In genomic region chr12:113469893-113470743, GRCh38 we compare ENCODE assay signal across 17 cellular contexts. TPM values are rescaled to one million over a fixed set of nuclear protein-coding genes. Genes with fewer than 3 reads are reported as not detected.
DNase-seq lines count a peak whose midpoint lies in the region; ATAC-seq, FAIRE-seq and TF ChIP-seq lines count a peak whose summit lies in the region.
"Had no signal": no experiment of that assay in that cellular context is flagged by ENCODE, and none has a peak within 500 bp of the region (broad histone marks: within the 10 kb centered on the region; RNA-seq: fewer than 3 reads in every experiment).

No MANE protein-coding gene starts in this region.

- H3K23ac ChIP-seq in H9 (ENCODE audit: insufficient read length, low read depth, low read length) (no peak overlapping the region), H1 (ENCODE audit: insufficient read length) (no peak overlapping the region)

- H3K4me3 ChIP-seq in H1 (ENCODE audit: extremely low read depth in 1 of 4, insufficient read depth in 2 of 4, low read depth in 3 of 4, low read length in 4 of 4) (peak overlapping the region; percentile 52 to 66 (median 60)), neural cell (ENCODE audit: low read length) (peak overlapping the region; percentile 68), smooth muscle cell (no peak overlapping the region)
- no peak overlapping the region for H3K4me3 ChIP-seq in CD8-positive, alpha-beta T cell (ENCODE audit: low read depth, low read length)
- H3K4me3 ChIP-seq: MG63 had no signal

- CTCF ChIA-PET in H1 (lab: Charles Lee; ENCODE audit: partially characterized antibody), result interaction anchor here (1.0 to 9.0 kb wide), 3 partner anchors 9 to 112 kb away, joined by 3 to 79 read pairs (median 3); no protein-coding TSS in a partner anchor
- CTCF ChIA-PET in CD8-positive, alpha-beta T cell (lab: Charles Lee), result no interaction called here

- intact Hi-C loops in CD8-positive, alpha-beta T cell (cut with DNase I, micrococcal nuclease), result no loop called here
- intact Hi-C loops in left ventricle myocardium superior (cut with micrococcal nuclease), result no loop called here

- peak overlapping the region; percentile 35 to 58 for H3K4me3 Mint-ChIP-seq in H9
- H3K4me3 Mint-ChIP-seq in CD8-positive, alpha-beta T cell, result no peak overlapping the region

- H3K36me3 ChIP-seq in H1 (ENCODE audit: control insufficient read depth in 2 of 4, insufficient read depth in 4 of 4, low read length in 3 of 4) (peaks cover 3 to 65% (median 5%) of the 10 kb centered on the region in 4 experiments; a peak in 5 of 8 replicates), neural cell (ENCODE audit: insufficient read depth, low read length) (no peaks in the 10 kb centered on the region), smooth muscle cell (ENCODE audit: low read depth) (no peaks in the 10 kb centered on the region)
- H3K36me3 ChIP-seq in CD8-positive, alpha-beta T cell (ENCODE audit: insufficient read depth, low read length), result no peaks in the 10 kb centered on the region
- H3K36me3 ChIP-seq: MG63 had no signal

- H3K56ac ChIP-seq in H9 (ENCODE audit: insufficient read length, low read depth, low read length) (no peak overlapping the region), H1 (replicated peaks; ENCODE audit: insufficient read length, low read depth, low read length) (no peak overlapping the region)

- TF ChIP-seq EP300 in H1 (IDR thresholded peaks at IDR 0.05; ENCODE audit: borderline replicate concordance in 1 of 2, low read depth in 2 of 2, low read length in 2 of 2) (no peak), neural cell (conservative IDR thresholded peaks at IDR 0.05; ENCODE audit: poor library complexity, severe bottlenecking) (no peak)

- H3K4me1 Mint-ChIP-seq in H9, result peaks cover 57 to 72% of the 10 kb centered on the region in 2 experiments
- peaks cover 34% of the 10 kb centered on the region for H3K4me1 Mint-ChIP-seq in CD8-positive, alpha-beta T cell (ENCODE audit: low read depth)

- peaks cover 20% of the 10 kb centered on the region for H3K23me2 ChIP-seq in H9 (ENCODE audit: insufficient read length, low read depth, low read length, poor library complexity, severe bottlenecking)
- peaks cover 25% of the 10 kb centered on the region; the same call in 1 of the 2 replicates for H3K23me2 ChIP-seq in H1 (ENCODE audit: low read depth, low read length)

- no peak overlapping the region for H2BK12ac ChIP-seq in H9 (ENCODE audit: insufficient read length, low read depth, low read length)
- H2BK12ac ChIP-seq in H1 (ENCODE audit: low read depth, low read length), result peak overlapping the region; percentile 77; the same call in 1 of the 2 replicates

- H3K79me2 ChIP-seq in H9 (ENCODE audit: insufficient read depth, low read length) (no peaks in the 10 kb centered on the region), H1 (ENCODE audit: control insufficient read depth in 1 of 2, insufficient read depth in 2 of 2, low read length in 2 of 2) (peaks cover 0 to 6% of the 10 kb centered on the region in 2 experiments; a peak in 2 of 4 replicates), neural cell (replicated peaks; ENCODE audit: insufficient read depth, low read length) (no peaks in the 10 kb centered on the region), smooth muscle cell (ENCODE audit: low read depth) (no peaks in the 10 kb centered on the region)

- H4K5ac ChIP-seq in H9 (ENCODE audit: insufficient read length, low read depth, low read length), result no peak overlapping the region
- no peak overlapping the region for H4K5ac ChIP-seq in H1 (ENCODE audit: insufficient read length, low read depth, low read length)

- H3K27me3 ChIP-seq in H9 (ENCODE audit: insufficient read depth, low read length), result peaks cover 97% of the 10 kb centered on the region
- H3K27me3 ChIP-seq in H1 (replicated peaks in 1 of 4; ENCODE audit: control insufficient read depth in 3 of 4, extremely low read depth in 1 of 4, insufficient read depth in 3 of 4, low read length in 3 of 4), result peaks cover 93 to 100% (median 99%) of the 10 kb centered on the region in 4 experiments
- H3K27me3 ChIP-seq in neural cell (ENCODE audit: insufficient read depth, low read depth, low read length), result peaks cover 100% of the 10 kb centered on the region
- peaks cover 34% of the 10 kb centered on the region for H3K27me3 ChIP-seq in CD8-positive, alpha-beta T cell (ENCODE audit: insufficient read depth, low read length)
- H3K27me3 ChIP-seq in smooth muscle cell (ENCODE audit: low read depth), result peaks cover 100% of the 10 kb centered on the region

- H2BK120ac ChIP-seq in H9 (ENCODE audit: low read depth, low read length, poor library complexity, severe bottlenecking) (no peak overlapping the region), H1 (replicated peaks; ENCODE audit: low read depth, low read length) (no peak overlapping the region)

- peaks cover 0 to 7% of the 10 kb centered on the region in 2 experiments; a peak in 2 of 5 replicates for H3K9me3 Mint-ChIP-seq in H9
- no peaks in the 10 kb centered on the region for H3K9me3 Mint-ChIP-seq in CD8-positive, alpha-beta T cell

- no peak overlapping the region for H3T11ph ChIP-seq in H9 (ENCODE audit: low read length)

- H4K8ac ChIP-seq in H9 (replicated peaks; ENCODE audit: insufficient read length, low read depth, low read length) (no peak overlapping the region), H1 (ENCODE audit: extremely low read depth, insufficient read depth, low read length) (no peak overlapping the region; the same call in none of the 2 replicates)

- H2BK5ac ChIP-seq in H9 (ENCODE audit: insufficient read length, low read length) (no peak overlapping the region), H1 (ENCODE audit: low read depth, low read length) (no peak overlapping the region)

- H3K27ac ChIP-seq in H9 (ENCODE audit: insufficient read length, low read depth, low read length), result no peak overlapping the region
- no peak overlapping the region for H3K27ac ChIP-seq in H1 (ENCODE audit: low read depth, low read length)
- H3K27ac ChIP-seq in neural cell (ENCODE audit: low read length), result no peak overlapping the region
- no peak overlapping the region for H3K27ac ChIP-seq in caudate nucleus (ENCODE audit: low read depth, low read length)
- H3K27ac ChIP-seq in CD8-positive, alpha-beta T cell (ENCODE audit: low read depth, low read length), result no peak overlapping the region
- no peak overlapping the region for H3K27ac ChIP-seq in smooth muscle cell (ENCODE audit: low read depth)

- H3K36me3 Mint-ChIP-seq in H9 (ENCODE audit: insufficient read depth in 1 of 3, low read depth in 3 of 3), result peaks cover 0 to 28% (median 0%) of the 10 kb centered on the region in 3 experiments; a peak in 4 of 7 replicates
- no peaks in the 10 kb centered on the region for H3K36me3 Mint-ChIP-seq in CD8-positive, alpha-beta T cell

- H3K4me2 ChIP-seq in H9 (ENCODE audit: insufficient read depth, insufficient read length, low read length) (no peak overlapping the region), H1 (ENCODE audit: insufficient read depth in 1 of 2, low read depth in 2 of 2, low read length in 2 of 2) (peak overlapping the region; percentile 93 to 98), neural cell (ENCODE audit: low read length) (no peak overlapping the region), smooth muscle cell (no peak overlapping the region)

- H2BK20ac ChIP-seq in H9 (ENCODE audit: low read depth, low read length, poor library complexity, severe bottlenecking), result no peak overlapping the region
- no peak overlapping the region for H2BK20ac ChIP-seq in H1 (ENCODE audit: low read length)

- POLR2A ChIA-PET in H1 (lab: Charles Lee; ENCODE audit: partially characterized antibody), result interaction anchor here (0.6 to 2.3 kb wide), 5 partner anchors 9 to 140 kb away, joined by 3 to 15 read pairs (median 4); no protein-coding TSS in a partner anchor
- POLR2A ChIA-PET in CD8-positive, alpha-beta T cell (lab: Charles Lee), result no interaction called here

- H3K79me1 ChIP-seq in H9 (ENCODE audit: insufficient read depth, low read depth, low read length, poor library complexity, severe bottlenecking) (no peaks in the 10 kb centered on the region), H1 (ENCODE audit: low read depth, low read length) (no peaks in the 10 kb centered on the region)

- TF ChIP-seq RAD21 in H1 (IDR thresholded peaks at IDR 0.05 in 1 of 2, conservative IDR thresholded peaks at IDR 0.05 in 1 of 2; ENCODE audit: low read depth in 2 of 2, low read length in 2 of 2), result no peak
- TF ChIP-seq RAD21 in neural cell (conservative IDR thresholded peaks at IDR 0.05), result no peak

- no peak overlapping the region for H3K18ac ChIP-seq in H9 (ENCODE audit: insufficient read length, low read depth, low read length)
- peak overlapping the region; percentile 13; the same call in 1 of the 2 replicates for H3K18ac ChIP-seq in H1 (ENCODE audit: extremely low read depth, low read length)

- H3K14ac ChIP-seq in H9 (ENCODE audit: insufficient read depth, low read length) (no peak overlapping the region), H1 (ENCODE audit: insufficient read length) (no peak overlapping the region)

- H3K27ac Mint-ChIP-seq in H9, result no peak overlapping the region
- H3K27ac Mint-ChIP-seq in CD8-positive, alpha-beta T cell, result no peak overlapping the region

- H4K20me1 ChIP-seq in H9 (ENCODE audit: control insufficient read depth, insufficient read depth, insufficient read length), result no peaks in the 10 kb centered on the region
- peaks cover 28 to 42% of the 10 kb centered on the region in 2 experiments for H4K20me1 ChIP-seq in H1 (replicated peaks in 1 of 2; ENCODE audit: control insufficient read depth in 1 of 2, insufficient read depth in 2 of 2, low read length in 2 of 2)
- H4K20me1 ChIP-seq in neural cell (ENCODE audit: insufficient read depth), result no peaks in the 10 kb centered on the region
- no peaks in the 10 kb centered on the region for H4K20me1 ChIP-seq in smooth muscle cell (ENCODE audit: low read depth)

- WGBS in H9 (ENCODE audit: extremely low coverage, insufficient read length, low lambda C conversion rate), result no CpG with 5 or more reads among the region's 21 CpGs
- whole genome bisulfite sequencing in H1 (ENCODE audit: extremely low coverage in 1 of 2, insufficient coverage in 1 of 2, insufficient read length in 1 of 2, insufficient replicate concordance in 2 of 2, low coverage in 1 of 2, low lambda C conversion rate in 2 of 2, missing lambda C conversion rate in 1 of 2), 2 experiments, result 10% methylated on average over 21 of the region's 21 CpGs; no CpG with 5 or more reads in 1 of the 2 experiments
- WGBS in smooth muscle cell (ENCODE audit: low lambda C conversion rate), result 11% methylated on average over 21 of the region's 21 CpGs

- no peaks in the 10 kb centered on the region for H3K9me2 ChIP-seq in neural cell (ENCODE audit: insufficient read depth, low read length)

- DNase-seq in GM13976 (ENCODE audit: low spot score) (peak; percentile 41), H9 (peak; percentile 40), H1 (ENCODE audit: low read depth in 1 of 2, low spot score in 2 of 2) (no peak), caudate nucleus (lab: John Stamatoyannopoulos, UW) (no peak), smooth muscle cell (lab: John Stamatoyannopoulos, UW; ENCODE audit: unreplicated experiment) (no peak), left ventricle myocardium superior (no peak)
- DNase-seq in CD8-positive, alpha-beta T cell, result no peak
- DNase-seq: Caco-2, GOT3, IMR-90, Karpas-422, MG63, NCI-H1092, NCI-H2081 treated with DMSO at 0.1 percent for 48 hours, NCI-H2227 treated with DMSO at 0.1 percent for 48 hours, NCI-H524 treated with DMSO at 0.1 percent for 48 hours had no signal

- ATAC-seq in CD8-positive, alpha-beta T cell, result no peak
- ATAC-seq in left ventricle myocardium superior, result no peak

- TF ChIP-seq CTCF in GM13976 (IDR thresholded peaks at IDR 0.05; ENCODE audit: borderline replicate concordance, control extremely low read depth, extremely low read depth, insufficient read depth, missing control alignments) (no peak), H9 (conservative IDR thresholded peaks at IDR 0.05) (no peak), H1 (IDR thresholded peaks at IDR 0.05; ENCODE audit: control extremely low read depth in 1 of 3, insufficient read depth in 1 of 3, low read depth in 1 of 3, low read length in 3 of 3) (no peak), neural cell (IDR thresholded peaks at IDR 0.05; ENCODE audit: poor library complexity, severe bottlenecking) (no peak), smooth muscle cell (IDR thresholded peaks at IDR 0.05; ENCODE audit: borderline replicate concordance, insufficient read depth, poor library complexity, severe bottlenecking) (no peak)
- no peak for TF ChIP-seq CTCF in CD8-positive, alpha-beta T cell (IDR thresholded peaks at IDR 0.05)

- no peak for FAIRE-seq in H1 (lab: Jason Lieb, UNC)

- peaks cover 99% of the 10 kb centered on the region for H3K27me3 Mint-ChIP-seq in H9 (ENCODE audit: low read depth)
- H3K27me3 Mint-ChIP-seq in CD8-positive, alpha-beta T cell (ENCODE audit: low read depth), result peaks cover 61% of the 10 kb centered on the region

- H3K9me3 ChIP-seq in H9 (ENCODE audit: control insufficient read depth, low read depth, low read length) (no peaks in the 10 kb centered on the region), H1 (ENCODE audit: insufficient read depth in 2 of 2, low read depth in 1 of 2, low read length in 1 of 2) (no peaks in the 10 kb centered on the region), neural cell (ENCODE audit: low read length) (peaks cover 20% of the 10 kb centered on the region), smooth muscle cell (replicated peaks; ENCODE audit: low read depth) (no peaks in the 10 kb centered on the region)
- H3K9me3 ChIP-seq in CD8-positive, alpha-beta T cell (ENCODE audit: low read length), result no peaks in the 10 kb centered on the region
- H3K9me3 ChIP-seq: Caco-2, MG63 had no signal

- no peak for TF ChIP-seq POLR2A in H1 (IDR thresholded peaks at IDR 0.05; ENCODE audit: control extremely low read depth in 1 of 2, low read depth in 2 of 2, low read length in 2 of 2)

- H3K4me1 ChIP-seq in H9 (ENCODE audit: insufficient read depth, low read length) (no peaks in the 10 kb centered on the region; the same call in 1 of the 2 replicates), H1 (replicated peaks in 1 of 4; ENCODE audit: control insufficient read depth in 3 of 4, insufficient read depth in 4 of 4, low read length in 3 of 4) (peaks cover 0 to 83% (median 46%) of the 10 kb centered on the region in 4 experiments; a peak in 6 of 7 replicates), smooth muscle cell (ENCODE audit: low read depth) (peaks cover 17% of the 10 kb centered on the region)
- H3K4me1 ChIP-seq in CD8-positive, alpha-beta T cell (ENCODE audit: insufficient read depth, low read length), result no peaks in the 10 kb centered on the region

- H2AFZ ChIP-seq in H9 (ENCODE audit: low read length) (no peak overlapping the region), H1 (ENCODE audit: low read length) (no peak overlapping the region), neural cell (ENCODE audit: low read depth, low read length) (no peak overlapping the region), smooth muscle cell (ENCODE audit: low read depth) (no peak overlapping the region)

- H2BK15ac ChIP-seq in H9 (ENCODE audit: low read depth, low read length) (no peak overlapping the region), H1 (ENCODE audit: low read length) (no peak overlapping the region; the same call in 1 of the 2 replicates)

- no peak overlapping the region for H2AK5ac ChIP-seq in H9 (ENCODE audit: insufficient read length, low read length)
- peak overlapping the region; percentile 13 for H2AK5ac ChIP-seq in H1 (ENCODE audit: low read depth, low read length)

- H3K9ac ChIP-seq in H9 (ENCODE audit: extremely low read depth, insufficient read length, low read length) (no peak overlapping the region), H1 (replicated peaks in 1 of 4; ENCODE audit: extremely low read depth in 1 of 4, low read depth in 3 of 4, low read length in 3 of 4) (peak overlapping the region in 1 of 4 experiments; percentile 52; a peak in 2 of 7 replicates), neural cell (ENCODE audit: low read length) (peak overlapping the region; percentile 60), smooth muscle cell (ENCODE audit: low read depth) (no peak overlapping the region)

- H3F3A ChIP-seq in neural cell (ENCODE audit: insufficient read depth, low read length, poor library complexity, severe bottlenecking), result no peaks in the 10 kb centered on the region
- H3F3A ChIP-seq in smooth muscle cell (ENCODE audit: low read depth), result no peaks in the 10 kb centered on the region

- H3K4ac ChIP-seq in H9 (ENCODE audit: low read depth, low read length) (no peak overlapping the region), H1 (replicated peaks; ENCODE audit: insufficient read length, low read depth, low read length) (no peak overlapping the region)

- no peak overlapping the region for H4K91ac ChIP-seq in H9 (ENCODE audit: insufficient read length, low read depth, low read length)
- no peak overlapping the region for H4K91ac ChIP-seq in H1 (replicated peaks; ENCODE audit: insufficient read length, low read length)

- in situ Hi-C loops in GM13976 (cut with MboI; ENCODE audit: low sequenced_read_pairs, unreplicated experiment), result loop anchor here (25.0 kb wide), 2 partner anchors 442 to 942 kb away; partner anchors contain the start of gene TBX5

RNA-seq across cellular contexts. Expression of gene LHX5, which starts 1.6 kb away (rescaled TPM):
- 1.9 and 2.1 TPM in 2 replicates for total RNA-seq in H9 (2021)
- 0.47 and 0.63 TPM in 2 replicates for total RNA-seq in H1 (2021; fragmentation: NEBNext Ultra II Directional; extraction: Animal tissue kit (Norgen Biotek cat#: 25700))
- polyA plus RNA-seq in H1 (2011; rRNA removed), result 1.1 and 4.6 TPM in 2 replicates
- polyA plus RNA-seq in H1 (2011; cell fraction: cytosol; rRNA removed), result 3.4 TPM
- polyA plus RNA-seq in H1 (2011; cell fraction: nucleus; rRNA removed), result 4.2 TPM
- 0.68 to 1.3 TPM (median 1.1 TPM) in 4 replicates for polyA plus RNA-seq in H1 (2012, experiment 1 of 2)
- 0.93 TPM for polyA plus RNA-seq in H1 (2012, experiment 2 of 2)
- polyA plus RNA-seq in H1 (2013, experiment 1 of 2), result 0.08 TPM
- 0.04 TPM for polyA plus RNA-seq in H1 (2013, experiment 2 of 2)
- 0.32 and 2.3 TPM in 2 replicates for polyA minus RNA-seq in H1 (2011; rRNA and poly(A)+ RNA removed)
- 2.1 TPM for polyA minus RNA-seq in H1 (2011; cell fraction: cytosol; rRNA and poly(A)+ RNA removed)
- 1.6 TPM for polyA minus RNA-seq in H1 (2011; cell fraction: nucleus; rRNA and poly(A)+ RNA removed)
- polyA plus RNA-seq in neural cell, result 2.0 and 3.8 TPM in 2 replicates
- 4.1 and 5.6 TPM in 2 replicates for polyA minus RNA-seq in neural cell
- not detected for total RNA-seq in CD8-positive, alpha-beta T cell
- total RNA-seq in smooth muscle cell, result not detected in 2 replicates
- not detected in 2 replicates for polyA plus RNA-seq in smooth muscle cell
- not detected for total RNA-seq in left ventricle myocardium superior
- total RNA-seq: IMR-90 had no signal
- polyA plus RNA-seq: IMR-90 had no signal

RNA-seq across cellular contexts. Expression of gene SDSL, which starts 47.9 kb away (rescaled TPM):
- total RNA-seq in H9 (2021) (0.46 and 1.1 TPM in 2 replicates), smooth muscle cell (0.81 and 6.7 TPM in 2 replicates), left ventricle myocardium superior (7.6 TPM)
- 0.69 TPM in 1 of 2 replicates, not detected in the other for total RNA-seq in H1 (2021; fragmentation: NEBNext Ultra II Directional; extraction: Animal tissue kit (Norgen Biotek cat#: 25700))
- polyA plus RNA-seq in H1 (2011; rRNA removed) (1.3 and 1.7 TPM in 2 replicates), neural cell (0.54 and 2.7 TPM in 2 replicates), smooth muscle cell (3.6 and 5.4 TPM in 2 replicates)
- 1.5 TPM for polyA plus RNA-seq in H1 (2011; cell fraction: cytosol; rRNA removed)
- polyA plus RNA-seq in H1 (2011; cell fraction: nucleus; rRNA removed), result 1.5 TPM
- polyA plus RNA-seq in H1 (2012, experiment 1 of 2), result 0.42 to 0.74 TPM (median 0.53 TPM) in 3 of 4 replicates, not detected in the other
- polyA plus RNA-seq in H1 (2012, experiment 2 of 2), result 0.42 TPM
- 0.28 TPM for polyA plus RNA-seq in H1 (2013, experiment 1 of 2)
- 0.15 TPM for polyA plus RNA-seq in H1 (2013, experiment 2 of 2)
- polyA minus RNA-seq in H1 (2011; rRNA and poly(A)+ RNA removed), result 0.27 TPM in 1 of 2 replicates, not detected in the other
- not detected for polyA minus RNA-seq in H1 (2011; cell fraction: cytosol; rRNA and poly(A)+ RNA removed)
- not detected for polyA minus RNA-seq in H1 (2011; cell fraction: nucleus; rRNA and poly(A)+ RNA removed)
- 0.49 TPM in 1 of 2 replicates, not detected in the other for polyA minus RNA-seq in neural cell
- not detected for total RNA-seq in CD8-positive, alpha-beta T cell

Comparison
In these comparisons a context has a peak if more than half of its experiments do, and no peak if none do; other contexts are left out.
1. DNase-seq: peak in GM13976 (single experiment) and H9 (single experiment); none in H1 (0 of 2), caudate nucleus (0 of 61), CD8-positive, alpha-beta T cell (0 of 7), smooth muscle cell (single experiment) and left ventricle myocardium superior (single experiment).
2. H3K4me2 ChIP-seq: peak in H1 (2 of 2); none in H9 (single experiment), neural cell (single experiment) and smooth muscle cell (single experiment).
3. H3K4me3 ChIP-seq: peak in H1 (4 of 4) and neural cell (single experiment); none in CD8-positive, alpha-beta T cell (single experiment) and smooth muscle cell (single experiment).